In genomic region chrX:23841847-23842522, GRCh38 we compare ENCODE assay signal across 1 cellular context.
TF ChIP-seq lines count a peak whose summit lies in the region.

No MANE protein-coding gene starts in this region.

TF ChIP-seq in HepG2, 621 proteins besides CTCF, POLR2A, EP300 and RAD21 (continued from another document and continues in another):
- no peak for TF ChIP-seq ZBTB40 (IDR thresholded peaks at IDR 0.05)
- TF ChIP-seq ZBTB40 (CRISPR knock-in tag; IDR thresholded peaks at IDR 0.05) = no peak
- no peak for TF ChIP-seq GZF1 (CRISPR knock-in tag; IDR thresholded peaks at IDR 0.05)
- no peak for TF ChIP-seq HES4 (CRISPR knock-in tag; IDR thresholded peaks at IDR 0.05; ENCODE audit: borderline replicate concordance)
- no peak for TF ChIP-seq ZNF567 (CRISPR knock-in tag; IDR thresholded peaks at IDR 0.05; ENCODE audit: borderline replicate concordance)
- TF ChIP-seq ZNF331 (CRISPR knock-in tag; IDR thresholded peaks at IDR 0.05) = no peak; the same call in 1 of the 2 replicates
- TF ChIP-seq JUNB (CRISPR knock-in tag; IDR thresholded peaks at IDR 0.05; ENCODE audit: borderline replicate concordance) = peak; percentile 58; the same call in 1 of the 2 replicates
- TF ChIP-seq ZXDC (CRISPR knock-in tag; IDR thresholded peaks at IDR 0.05) = no peak
- peak; percentile 70; the same call in 1 of the 2 replicates for TF ChIP-seq ZNF503 (CRISPR knock-in tag; IDR thresholded peaks at IDR 0.05)
- no peak for TF ChIP-seq ZNF788 (CRISPR knock-in tag; IDR thresholded peaks at IDR 0.05; ENCODE audit: borderline replicate concordance)
- no peak; the same call in 1 of the 2 replicates for TF ChIP-seq MYC (CRISPR knock-in tag; IDR thresholded peaks at IDR 0.05; ENCODE audit: borderline replicate concordance)
- peak; percentile 56 for TF ChIP-seq SAP130 (CRISPR knock-in tag; IDR thresholded peaks at IDR 0.05; ENCODE audit: low read depth)
- TF ChIP-seq ZNF782 (CRISPR knock-in tag; IDR thresholded peaks at IDR 0.05; ENCODE audit: borderline replicate concordance) = no peak
- no peak for TF ChIP-seq MTF1 (CRISPR knock-in tag; IDR thresholded peaks at IDR 0.05)
- TF ChIP-seq RAD51 (IDR thresholded peaks at IDR 0.05; ENCODE audit: borderline replicate concordance) = no peak
- no peak for TF ChIP-seq MAX (IDR thresholded peaks at IDR 0.05)
- peak; percentile 67 for TF ChIP-seq TARDBP (CRISPR knock-in tag; IDR thresholded peaks at IDR 0.05)
- 0 out of 2 replicates have a peak, but pooled peaks have one; percentile 33 for TF ChIP-seq DPF2 (CRISPR knock-in tag; IDR thresholded peaks at IDR 0.05; ENCODE audit: borderline replicate concordance, low read depth)
- TF ChIP-seq ZNF569 (CRISPR knock-in tag; IDR thresholded peaks at IDR 0.05; ENCODE audit: borderline replicate concordance) = no peak
- TF ChIP-seq MED8 (CRISPR knock-in tag; IDR thresholded peaks at IDR 0.05; ENCODE audit: insufficient replicate concordance) = peak; percentile 49
- peak in 1 of 2 experiments; percentile 38; a peak in 1 of 4 replicates for TF ChIP-seq KLF16 (CRISPR knock-in tag; IDR thresholded peaks at IDR 0.05)
- TF ChIP-seq ESRRA (CRISPR knock-in tag; IDR thresholded peaks at IDR 0.05; ENCODE audit: low read depth) = no peak
- TF ChIP-seq ZNF777 (CRISPR knock-in tag; IDR thresholded peaks at IDR 0.05) = no peak
- no peak for TF ChIP-seq MAF1 (CRISPR knock-in tag; IDR thresholded peaks at IDR 0.05; ENCODE audit: borderline replicate concordance)
- TF ChIP-seq ZNF10 (CRISPR knock-in tag; IDR thresholded peaks at IDR 0.05; ENCODE audit: borderline replicate concordance, low read depth) = no peak
- TF ChIP-seq ZNF83 (CRISPR knock-in tag; IDR thresholded peaks at IDR 0.05; ENCODE audit: borderline replicate concordance) = no peak
- TF ChIP-seq CBX2 (IDR thresholded peaks at IDR 0.05; ENCODE audit: low read depth, low read length) = no peak
- no peak for TF ChIP-seq CBX2 (CRISPR knock-in tag; IDR thresholded peaks at IDR 0.05; ENCODE audit: low read depth)
- no peak for TF ChIP-seq PHF8 (CRISPR knock-in tag; IDR thresholded peaks at IDR 0.05)
- TF ChIP-seq LRRFIP1 (CRISPR knock-in tag; conservative IDR thresholded peaks at IDR 0.05) = no peak
- TF ChIP-seq ARID4A (CRISPR knock-in tag; IDR thresholded peaks at IDR 0.05; ENCODE audit: borderline replicate concordance) = no peak
- TF ChIP-seq SIX1 (CRISPR knock-in tag; IDR thresholded peaks at IDR 0.05; ENCODE audit: borderline replicate concordance) = peak; percentile 34; the same call in 1 of the 2 replicates
- TF ChIP-seq TFAP4 (IDR thresholded peaks at IDR 0.05; ENCODE audit: borderline replicate concordance, low read depth) = no peak
- no peak for TF ChIP-seq ZNF235 (CRISPR knock-in tag; IDR thresholded peaks at IDR 0.05; ENCODE audit: borderline replicate concordance)
- TF ChIP-seq TBX3 (IDR thresholded peaks at IDR 0.05; ENCODE audit: borderline replicate concordance) = peak; percentile 54; the same call in 1 of the 2 replicates
- TF ChIP-seq FOXO1 (CRISPR knock-in tag; IDR thresholded peaks at IDR 0.05) = peak; percentile 21; the same call in 1 of the 2 replicates
